In genomic region chr17:18780991-18781718, GRCh38 we compare ENCODE assay signal across 8 cellular contexts. TPM values are rescaled to one million over a fixed set of nuclear protein-coding genes. Genes with fewer than 3 reads are reported as not detected.
DNase-seq lines count a peak whose midpoint lies in the region; ATAC-seq, FAIRE-seq and TF ChIP-seq lines count a peak whose summit lies in the region.
"Not testable (repeated sequence)": the region's sequence is repeated elsewhere in the genome, so short reads cannot be mapped to it uniquely, and the experiment has no call there.

Gene TVP23B (plus strand): TSS chr17:18781183. CDS start chr17:18781294, 111 bp downstream.

- H3K4me1 Mint-ChIP-seq in Caco-2 (ENCODE audit: low read depth, unreplicated experiment), result peaks cover 18% of the 10 kb centered on the region

- H3K27ac Mint-ChIP-seq in Caco-2 (ENCODE audit: unreplicated experiment), result peak within 1 kb of the TSS; percentile 97

- not testable (repeated sequence) for H2BK12ac ChIP-seq in H1 (ENCODE audit: low read depth, low read length); mesenchymal stem cell (ENCODE audit: low read length in 2 of 2)

- not testable (repeated sequence) for H3K27me3 ChIP-seq in Caco-2 (replicated peaks; ENCODE audit: control insufficient read depth, insufficient read depth, low read length); H1 (replicated peaks in 1 of 4; ENCODE audit: control insufficient read depth in 3 of 4, extremely low read depth in 1 of 4, insufficient read depth in 3 of 4, low read length in 3 of 4); mesenchymal stem cell (ENCODE audit: control insufficient read depth in 1 of 2, insufficient read depth in 1 of 2, low read length in 2 of 2)

- H3K36me3 Mint-ChIP-seq in Caco-2 (ENCODE audit: insufficient read depth, unreplicated experiment), result peaks cover 26% of the 10 kb centered on the region

- BruUV-seq in Caco-2 (replicated peaks; lab: Mats Ljungman, UMichigan), result TSS peak; percentile 47

- H4K5ac ChIP-seq in H1 (ENCODE audit: insufficient read length, low read depth, low read length), result not testable (repeated sequence)

- peak; percentile 77; a peak in 2 of 3 replicates for TF ChIP-seq POLR2A in H1 (IDR thresholded peaks at IDR 0.05; ENCODE audit: control extremely low read depth in 1 of 2, low read depth in 2 of 2, low read length in 2 of 2)

- not testable (repeated sequence) for TF ChIP-seq EP300 in H1 (IDR thresholded peaks at IDR 0.05; ENCODE audit: borderline replicate concordance in 1 of 2, low read depth in 2 of 2, low read length in 2 of 2)

- H4K8ac ChIP-seq in H1 (ENCODE audit: extremely low read depth, insufficient read depth, low read length), result peak within 1 kb of the TSS; percentile 79
- H4K8ac ChIP-seq in mesenchymal stem cell (ENCODE audit: low read length), result not testable (repeated sequence)

- not testable (repeated sequence) for H3K79me1 ChIP-seq in H1 (ENCODE audit: low read depth, low read length); mesenchymal stem cell (replicated peaks; ENCODE audit: low read length, poor library complexity, severe bottlenecking)

- CTCF ChIA-PET in Caco-2 (lab: Charles Lee); H1 (lab: Charles Lee; ENCODE audit: partially characterized antibody): not testable (repeated sequence)

- not testable (repeated sequence) for H2AFZ ChIP-seq in H1 (ENCODE audit: low read length); mesenchymal stem cell (ENCODE audit: low read depth, low read length)

- peak; percentile 93 for FAIRE-seq in HTR-8/SVneo (lab: Jason Lieb, UNC)
- FAIRE-seq in H1 (lab: Jason Lieb, UNC), result not testable (repeated sequence)

- H3K4me3 ChIP-seq in Caco-2 (ENCODE audit: low read depth, low read length) (peak within 1 kb of the TSS; percentile 53), H1 (ENCODE audit: extremely low read depth in 1 of 4, insufficient read depth in 2 of 4, low read depth in 3 of 4, low read length in 4 of 4) (peak within 1 kb of the TSS; percentile 29 to 65 (median 46)), mesenchymal stem cell (ENCODE audit: insufficient read depth in 1 of 2, low read depth in 1 of 2, low read length in 2 of 2) (peak within 1 kb of the TSS; percentile 59 to 76)

- not testable (repeated sequence) for H2BK5ac ChIP-seq in H1 (ENCODE audit: low read depth, low read length); mesenchymal stem cell (ENCODE audit: low read depth, low read length, poor library complexity, severe bottlenecking)

- peaks cover 0 to 13% of the 10 kb centered on the region in 2 experiments; a peak in 1 of 4 replicates for H3K79me2 ChIP-seq in H1 (ENCODE audit: control insufficient read depth in 1 of 2, insufficient read depth in 2 of 2, low read length in 2 of 2)

- H2AK5ac ChIP-seq in H1 (ENCODE audit: low read depth, low read length); mesenchymal stem cell (ENCODE audit: low read length, severe bottlenecking): not testable (repeated sequence)

- H3K9ac ChIP-seq in H1 (replicated peaks in 1 of 4; ENCODE audit: extremely low read depth in 1 of 4, low read depth in 3 of 4, low read length in 3 of 4), result peak within 1 kb of the TSS; percentile 59 to 78 (median 67); a peak in 5 of 7 replicates
- peak within 1 kb of the TSS; percentile 85 for H3K9ac ChIP-seq in mesenchymal stem cell (ENCODE audit: low read length)

- H4K20me1 ChIP-seq in H1 (replicated peaks in 1 of 2; ENCODE audit: control insufficient read depth in 1 of 2, insufficient read depth in 2 of 2, low read length in 2 of 2), result not testable (repeated sequence)

- not testable (repeated sequence) for H3K14ac ChIP-seq in H1 (ENCODE audit: insufficient read length); mesenchymal stem cell (ENCODE audit: low read length in 2 of 2)

- H3K4me2 ChIP-seq in H1 (ENCODE audit: insufficient read depth in 1 of 2, low read depth in 2 of 2, low read length in 2 of 2) (peak within 1 kb of the TSS; percentile 28 to 33; a peak in 3 of 4 replicates), mesenchymal stem cell (ENCODE audit: low read length, poor library complexity, severe bottlenecking) (peak within 1 kb of the TSS; percentile 29)

- peak within 1 kb of the TSS; percentile 91 for H3K4me3 Mint-ChIP-seq in Caco-2 (ENCODE audit: unreplicated experiment)

- H3K18ac ChIP-seq in H1 (ENCODE audit: extremely low read depth, low read length), result not testable (repeated sequence)
- H3K18ac ChIP-seq in mesenchymal stem cell (ENCODE audit: low read depth in 1 of 2, low read length in 2 of 2), result peak within 1 kb of the TSS in 1 of 2 experiments; percentile 70

- ATAC-seq in GM21381 (IDR thresholded peaks at IDR 0.05; ENCODE audit: unreplicated experiment), result peak; percentile 98

- H3K27me3 Mint-ChIP-seq in Caco-2 (ENCODE audit: insufficient read depth, unreplicated experiment), result not testable (repeated sequence)

- not testable (repeated sequence) for H3K9me3 ChIP-seq in Caco-2; H1 (ENCODE audit: insufficient read depth in 2 of 2, low read depth in 1 of 2, low read length in 1 of 2); mesenchymal stem cell (ENCODE audit: control insufficient read depth, low read length)

- not testable (repeated sequence) for H2BK120ac ChIP-seq in H1 (replicated peaks; ENCODE audit: low read depth, low read length); mesenchymal stem cell (ENCODE audit: low read depth, low read length)

- intact Hi-C loops in Caco-2 (cut with micrococcal nuclease; ENCODE audit: unreplicated experiment), result not testable (repeated sequence)

- not testable (repeated sequence) for TF ChIP-seq RAD21 in H1 (IDR thresholded peaks at IDR 0.05 in 1 of 2, conservative IDR thresholded peaks at IDR 0.05 in 1 of 2; ENCODE audit: low read depth in 2 of 2, low read length in 2 of 2)

- H3K56ac ChIP-seq in H1 (replicated peaks; ENCODE audit: insufficient read length, low read depth, low read length), result not testable (repeated sequence)

- H3K23ac ChIP-seq in H1 (ENCODE audit: insufficient read length); mesenchymal stem cell (ENCODE audit: low read length in 2 of 2): not testable (repeated sequence)

- not testable (repeated sequence) for H2BK15ac ChIP-seq in H1 (ENCODE audit: low read length); mesenchymal stem cell (ENCODE audit: low read depth, poor library complexity, severe bottlenecking)

- not testable (repeated sequence) for H4K91ac ChIP-seq in H1 (replicated peaks; ENCODE audit: insufficient read length, low read length)
- H4K91ac ChIP-seq in mesenchymal stem cell (ENCODE audit: low read length), result peak within 1 kb of the TSS; percentile 50

- DNase-seq in Caco-2 (peak; percentile 97 to 99), HTR-8/SVneo (ENCODE audit: insufficient read length, low spot score) (peak; percentile 88), NOMO-1 treated with DMSO at 0.1 percent for 48 hours (lab: John Stamatoyannopoulos, UW; ENCODE audit: unreplicated experiment) (peak; percentile 96), H1 (ENCODE audit: low read depth in 1 of 2, low spot score in 2 of 2) (peak; percentile 72 to 91), mesenchymal stem cell (peak; percentile 96)
- peak; percentile 93 to 96 for DNase-seq in activated CD8-positive, alpha-beta memory T cell treated with anti-CD3 and anti-CD28 coated beads for 4 hours (ENCODE audit: low read depth in 2 of 2)
- DNase-seq in stimulated activated CD8-positive, alpha-beta memory T cell treated with anti-CD3 and anti-CD28 coated beads, Interleukin-12 subunit alpha, Interleukin-12 subunit beta, amount 100 ng/mL, for 24 hours (ENCODE audit: extremely low read depth), result peak; percentile 92

- not testable (repeated sequence) for H3K23me2 ChIP-seq in H1 (ENCODE audit: low read depth, low read length)

- not testable (repeated sequence) for H3K9me3 Mint-ChIP-seq in Caco-2 (ENCODE audit: unreplicated experiment)

- not testable (repeated sequence) for H3K4me1 ChIP-seq in Caco-2; H1 (replicated peaks in 1 of 4; ENCODE audit: control insufficient read depth in 3 of 4, insufficient read depth in 4 of 4, low read length in 3 of 4); mesenchymal stem cell (ENCODE audit: control insufficient read depth, insufficient read depth, low read depth, low read length)

- POLR2A ChIA-PET in Caco-2 (lab: Charles Lee); H1 (lab: Charles Lee; ENCODE audit: partially characterized antibody): not testable (repeated sequence)

- WGBS in H1 (ENCODE audit: extremely low coverage in 1 of 2, insufficient coverage in 1 of 2, insufficient read length in 1 of 2, insufficient replicate concordance in 2 of 2, low coverage in 1 of 2, low lambda C conversion rate in 2 of 2, missing lambda C conversion rate in 1 of 2), 2 experiments, result 1% methylated on average over 18 of the region's 56 CpGs; no CpG with 5 or more reads in 1 of the 2 experiments
- 0% methylated on average over 18 of the region's 56 CpGs for WGBS in mesenchymal stem cell

- TF ChIP-seq CTCF in Caco-2 (IDR thresholded peaks at IDR 0.05; ENCODE audit: insufficient read depth in 1 of 2, low read depth in 1 of 2, low read length in 1 of 2, severe bottlenecking in 1 of 2, unreplicated experiment in 1 of 2); H1 (IDR thresholded peaks at IDR 0.05; ENCODE audit: control extremely low read depth in 1 of 3, insufficient read depth in 1 of 3, low read depth in 1 of 3, low read length in 3 of 3): not testable (repeated sequence)

- H3K36me3 ChIP-seq in Caco-2 (ENCODE audit: control insufficient read depth, insufficient read depth, low read length); H1 (ENCODE audit: control insufficient read depth in 2 of 4, insufficient read depth in 4 of 4, low read length in 3 of 4); mesenchymal stem cell (ENCODE audit: control insufficient read depth in 1 of 2, insufficient read depth in 2 of 2, low read depth in 1 of 2, low read length in 2 of 2): not testable (repeated sequence)

- H2BK20ac ChIP-seq in H1 (ENCODE audit: low read length), result not testable (repeated sequence)

- H3K4ac ChIP-seq in H1 (replicated peaks; ENCODE audit: insufficient read length, low read depth, low read length); mesenchymal stem cell (ENCODE audit: low read depth in 1 of 2, low read length in 2 of 2): not testable (repeated sequence)

- H3K27ac ChIP-seq in H1 (ENCODE audit: low read depth, low read length), result peak within 1 kb of the TSS; percentile 83
- H3K27ac ChIP-seq in mesenchymal stem cell (ENCODE audit: low read length, poor library complexity, severe bottlenecking), result not testable (repeated sequence)

RNA-seq across cellular contexts. Expression of gene TVP23B, which starts in this region (rescaled TPM):
- 29.1 and 33.0 TPM in 2 replicates for total RNA-seq in Caco-2 (2022)
- 21.1 and 22.7 TPM in 2 replicates for total RNA-seq in H1 (2021; fragmentation: NEBNext Ultra II Directional; extraction: Animal tissue kit (Norgen Biotek cat#: 25700))
- 5.5 and 11.5 TPM in 2 replicates for polyA plus RNA-seq in H1 (2011; rRNA removed)
- 18.3 TPM for polyA plus RNA-seq in H1 (2011; cell fraction: cytosol; rRNA removed)
- polyA plus RNA-seq in H1 (2011; cell fraction: nucleus; rRNA removed), result 1.8 TPM
- 20.6 to 27.3 TPM (median 23.4 TPM) in 4 replicates for polyA plus RNA-seq in H1 (2012, experiment 1 of 2)
- polyA plus RNA-seq in H1 (2012, experiment 2 of 2), result 3.5 TPM
- 13.6 TPM for polyA plus RNA-seq in H1 (2013, experiment 1 of 2)
- polyA plus RNA-seq in H1 (2013, experiment 2 of 2), result 16.2 TPM
- polyA minus RNA-seq in H1 (2011; rRNA and poly(A)+ RNA removed), result 14.9 and 18.2 TPM in 2 replicates
- polyA minus RNA-seq in H1 (2011; cell fraction: cytosol; rRNA and poly(A)+ RNA removed), result 12.1 TPM
- 14.5 TPM for polyA minus RNA-seq in H1 (2011; cell fraction: nucleus; rRNA and poly(A)+ RNA removed)
- polyA plus RNA-seq in mesenchymal stem cell (2013, experiment 1 of 2), result 26.1 TPM
- polyA plus RNA-seq in mesenchymal stem cell (2013, experiment 2 of 2), result 27.1 TPM
